Comparison of ENCODE assay signal across 31 cellular contexts in genomic region chr21:24150753-24151152, GRCh38.
"Had no signal": no experiment of that assay in that cellular context is flagged by ENCODE, and none has a peak within 500 bp of the region (broad histone marks: within the 10 kb centered on the region; RNA-seq: fewer than 3 reads in every experiment).

No MANE protein-coding gene starts in this region.

- H3K4me3 ChIP-seq: ascending aorta, cardiac muscle cell had no signal

- DNase-seq: activated B cell treated with CpG ODN at 0.5 μM for 24 hours; activated CD4-positive, alpha-beta memory T cell treated with anti-CD3 and anti-CD28 coated beads, Interleukin-2, amount 10 ng/mL, durations not matched to agents 7 days and 5 days; activated CD4-positive, alpha-beta T cell treated with anti-CD3 and anti-CD28 coated beads for 4 hours; activated CD4-positive, alpha-beta T cell treated with anti-CD3 and anti-CD28 coated beads, Interleukin-2, amount 10 ng/mL, durations not matched to agents 24 days and 14 days; activated CD4-positive, alpha-beta T cell treated with anti-CD3 and anti-CD28 coated beads, Interleukin-2, amount 50 U/mL, for 1 hour; activated CD4-positive, alpha-beta T cell treated with anti-CD3 and anti-CD28 coated beads, Interleukin-2, amount 50 U/mL, for 4 hours; activated CD4-positive, CD25-positive, alpha-beta regulatory T cell treated with anti-CD3 and anti-CD28 coated beads, Interleukin-2, amount 50 U/mL, for 72 hours; activated CD8-positive, alpha-beta memory T cell treated with anti-CD3 and anti-CD28 coated beads for 24 hours; activated CD8-positive, alpha-beta memory T cell treated with anti-CD3 and anti-CD28 coated beads, Interleukin-2, amount 10 ng/mL, durations not matched to agents 7 days and 5 days; activated CD8-positive, alpha-beta memory T cell treated with anti-CD3 and anti-CD28 coated beads, Interleukin-2, amount 50 U/mL, for 48 hours; activated CD8-positive, alpha-beta T cell treated with anti-CD3 and anti-CD28 coated beads, Interleukin-2, amount 10 ng/mL, durations not matched to agents 7 days and 5 days; activated effector memory CD4-positive, alpha-beta T cell treated with Interleukin-2 at 50 U/mL for 16 hours; activated gamma-delta T cell; activated naive CD4-positive, alpha-beta T cell treated with anti-CD3 and anti-CD28 coated beads, Interleukin-2, amount 10 ng/mL, durations not matched to agents 7 days and 5 days; activated naive CD4-positive, alpha-beta T cell treated with Interleukin-2 at 50 U/mL for 16 hours; activated naive CD8-positive, alpha-beta T cell treated with anti-CD3 and anti-CD28 coated beads, Interleukin-2, amount 10 ng/mL, durations not matched to agents 7 days and 5 days; activated naive CD8-positive, alpha-beta T cell treated with anti-CD3 and anti-CD28 coated beads, Interleukin-2, amount 50 U/mL, for 24 hours; activated T-cell treated with anti-CD3 and anti-CD28 coated beads, Interleukin-2, amount 50 U/mL, for 24 hours; activated T-cell treated with anti-CD3 and anti-CD28 coated beads, Interleukin-2, amount 50 U/mL, for 48 hours; amygdala; anterior cingulate cortex; caudate nucleus; cerebellar nuclear complex; T-helper 1 cell; T-helper 2 cell; T-helper 9 cell had no signal

- H3K27ac ChIP-seq: ascending aorta, cardiac muscle cell, VCaP had no signal

- H3K9me3 ChIP-seq: ascending aorta had no signal

- ATAC-seq: activated CD8-positive, alpha-beta memory T cell treated with anti-CD3 and anti-CD28 coated beads, Interleukin-2, amount 10 ng/mL, durations not matched to agents 7 days and 5 days; activated CD8-positive, alpha-beta T cell treated with anti-CD3 and anti-CD28 coated beads, Interleukin-2, amount 10 ng/mL, durations not matched to agents 7 days and 5 days; activated naive CD8-positive, alpha-beta T cell treated with anti-CD3 and anti-CD28 coated beads, Interleukin-2, amount 50 U/mL, for 24 hours had no signal

- H3K4me1 ChIP-seq: ascending aorta had no signal

- FAIRE-seq: bronchial epithelial cell, TTC549 had no signal

- H3K27me3 ChIP-seq: ascending aorta, cardiac muscle cell had no signal

- H3K36me3 ChIP-seq: ascending aorta, cardiac muscle cell had no signal
